In genomic region chr2:9768388-9768787, GRCh38 we compare ENCODE assay signal across 11 cellular contexts.
DNase-seq lines count a peak whose midpoint lies in the region; ATAC-seq, FAIRE-seq and TF ChIP-seq lines count a peak whose summit lies in the region.
"Had no signal": no experiment of that assay in that cellular context is flagged by ENCODE, and none has a peak within 500 bp of the region (broad histone marks: within the 10 kb centered on the region; RNA-seq: fewer than 3 reads in every experiment).

No MANE protein-coding gene starts in this region.

- no peaks in the 10 kb centered on the region for H3K36me3 ChIP-seq in keratinocyte (ENCODE audit: control insufficient read depth in 2 of 2, extremely low read depth in 1 of 2, insufficient read depth in 2 of 2, low read length in 2 of 2)

- H3K4me3 ChIP-seq in AG04450 (ENCODE audit: low read depth, low read length), result no peak overlapping the region
- H3K4me3 ChIP-seq in keratinocyte (ENCODE audit: control insufficient read depth in 2 of 3, extremely low read depth in 1 of 3, insufficient read depth in 2 of 3, low read depth in 1 of 3, low read length in 3 of 3), result no peak overlapping the region

- no peak overlapping the region for H2AFZ ChIP-seq in keratinocyte (ENCODE audit: control insufficient read depth, low read length)

- FAIRE-seq in keratinocyte (lab: Jason Lieb, UNC), result no peak
- FAIRE-seq: TTC549 had no signal

- ATAC-seq in HG02588 (IDR thresholded peaks at IDR 0.05; ENCODE audit: unreplicated experiment) (no peak), HG02938 (IDR thresholded peaks at IDR 0.05; ENCODE audit: unreplicated experiment) (no peak)

- no peak overlapping the region for H3K4me2 ChIP-seq in keratinocyte (ENCODE audit: control insufficient read depth, extremely low read depth, insufficient read depth, low read depth, low read length)

- POLR2A ChIA-PET in AG04450 (lab: Yijun Ruan, JAX), result no interaction called here

- no peaks in the 10 kb centered on the region for H4K20me1 ChIP-seq in keratinocyte (ENCODE audit: control insufficient read depth, extremely low read depth, insufficient read depth, low read length)

- no peaks in the 10 kb centered on the region; the same call in 1 of the 2 replicates for H3K9me3 ChIP-seq in AG04450 (ENCODE audit: control insufficient read depth, insufficient read depth, low read length)
- no peaks in the 10 kb centered on the region for H3K9me3 ChIP-seq in keratinocyte (ENCODE audit: control insufficient read depth, low read depth, low read length)

- no peaks in the 10 kb centered on the region for H3K79me2 ChIP-seq in keratinocyte (ENCODE audit: control insufficient read depth, insufficient read depth, low read length)

- H3K9me1 ChIP-seq in keratinocyte (ENCODE audit: control insufficient read depth, extremely low read depth, insufficient read depth, low read length), result no peaks in the 10 kb centered on the region

- H3K27ac ChIP-seq in AG04450 (ENCODE audit: low read depth, low read length), result no peak overlapping the region
- no peak overlapping the region for H3K27ac ChIP-seq in keratinocyte (ENCODE audit: control insufficient read depth, insufficient read depth, low read length)

- DNase-seq in AG04450 (ENCODE audit: low read depth, low spot score) (no peak), NCI-H1105 (lab: John Stamatoyannopoulos, UW) (peak; percentile 83), SHP77 treated with DMSO at 0.1 percent for 48 hours (lab: John Stamatoyannopoulos, UW) (peak; percentile 95), keratinocyte (ENCODE audit: low read depth, low spot score) (no peak), T1000 (lab: John Stamatoyannopoulos, UW) (no peak), GM13977 (ENCODE audit: low spot score) (no peak)
- DNase-seq: activated naive CD8-positive, alpha-beta T cell treated with anti-CD3 and anti-CD28 coated beads for 36 hours; CD4-positive, alpha-beta T cell had no signal

- peaks cover 23% of the 10 kb centered on the region for H3K4me1 ChIP-seq in keratinocyte (ENCODE audit: control insufficient read depth, extremely low read depth, insufficient read depth, low read length)

- in situ Hi-C loops in GM13977 (cut with MboI; ENCODE audit: low pct_unique_long_range_greater_than_20kb, low sequenced_read_pairs, unreplicated experiment), result no loop called here

- H3K9ac ChIP-seq in keratinocyte (ENCODE audit: control insufficient read depth, extremely low read depth, insufficient read depth, low read length), result no peak overlapping the region

- H3K27me3 ChIP-seq in AG04450 (ENCODE audit: control insufficient read depth, insufficient read depth, low read length), result no peaks in the 10 kb centered on the region
- peaks cover 10% of the 10 kb centered on the region for H3K27me3 ChIP-seq in keratinocyte (ENCODE audit: control insufficient read depth, extremely low read depth, insufficient read depth, low read length)

- CTCF ChIA-PET in AG04450 (lab: Charles Lee), result interaction anchor here (0.5 to 2.4 kb wide), 3 partner anchors 11 to 510 kb away, joined by 6 to 14 read pairs (median 6); no protein-coding TSS in a partner anchor

- dilution Hi-C loops in keratinocyte (cut with MboI; ENCODE audit: extremely low pct_ligation_motif_present, low sequenced_read_pairs), result loop anchor here (25.0 kb wide), 1 partner anchor 269 kb away; the partner anchor contains the start of gene KLF11

- TF ChIP-seq CTCF in AG04450 (IDR thresholded peaks at IDR 0.05; ENCODE audit: low read depth, low read length), result peak; percentile 28; the same call in 1 of the 2 replicates
- TF ChIP-seq CTCF in keratinocyte (optimal IDR thresholded peaks at IDR 0.05 in 1 of 3, IDR thresholded peaks at IDR 0.05 in 1 of 3, conservative IDR thresholded peaks at IDR 0.05 in 1 of 3; ENCODE audit: extremely low read depth in 1 of 3, insufficient read depth in 2 of 3, low read length in 3 of 3), result peak in 2 of 3 experiments; percentile 43 to 89
- TF ChIP-seq CTCF in GM13977 (IDR thresholded peaks at IDR 0.05; ENCODE audit: extremely low read depth, insufficient read depth, missing control alignments), result no peak

Comparison
In these comparisons a context has a peak if more than half of its experiments do, and no peak if none do; other contexts are left out.
1. DNase-seq: peak in NCI-H1105 (single experiment) and SHP77 treated with DMSO at 0.1 percent for 48 hours (single experiment); none in AG04450 (single experiment), keratinocyte (single experiment), T1000 (single experiment) and GM13977 (single experiment).